Comparison of ENCODE assay signal across 24 cellular contexts in genomic region chr5:78731884-78732283, GRCh38.
DNase-seq lines count a peak whose midpoint lies in the region; ATAC-seq, FAIRE-seq and TF ChIP-seq lines count a peak whose summit lies in the region.
"Had no signal": no experiment of that assay in that cellular context is flagged by ENCODE, and none has a peak within 500 bp of the region (broad histone marks: within the 10 kb centered on the region; RNA-seq: fewer than 3 reads in every experiment).

No MANE protein-coding gene starts in this region.

- POLR2A ChIA-PET in OCI-LY7 (lab: Charles Lee) = interaction anchor here (3.2 to 3.3 kb wide), 2 partner anchors 12 to 25 kb away, joined by 9 to 33 read pairs; no protein-coding TSS in a partner anchor

- peaks cover 89% of the 10 kb centered on the region for H3K4me1 ChIP-seq in OCI-LY7 (ENCODE audit: insufficient read depth, low read length, poor library complexity, severe bottlenecking)
- H3K4me1 ChIP-seq: SJCRH30, suprapubic skin had no signal

- no peaks in the 10 kb centered on the region; the same call in 1 of the 2 replicates for H3K9me3 ChIP-seq in OCI-LY7 (ENCODE audit: low read length)
- H3K9me3 ChIP-seq: SJCRH30, suprapubic skin had no signal

- FAIRE-seq in GM19239 (lab: Jason Lieb, UNC) (peak; percentile 73), endometrium (lab: Jason Lieb, UNC) (peak; percentile 99)
- FAIRE-seq: H54 had no signal

- no peak for TF ChIP-seq CTCF in OCI-LY7 (conservative IDR thresholded peaks at IDR 0.05; ENCODE audit: low read length)

- no peaks in the 10 kb centered on the region for H3K9me2 ChIP-seq in OCI-LY7 (ENCODE audit: insufficient read depth, low read length)

- H3K36me3 ChIP-seq in OCI-LY7 (ENCODE audit: insufficient read depth, low read length) = no peaks in the 10 kb centered on the region; the same call in 1 of the 2 replicates
- H3K36me3 ChIP-seq: SJCRH30, suprapubic skin had no signal

- H4K20me1 ChIP-seq in OCI-LY7 (ENCODE audit: insufficient read depth, low read length) = no peaks in the 10 kb centered on the region

- DNase-seq in GM19239 (ENCODE audit: insufficient read length, low spot score) = no peak
- no peak for DNase-seq in OCI-LY7 (ENCODE audit: low spot score)
- DNase-seq in renal cortical epithelial cell (ENCODE audit: low read depth) = peak; percentile 71
- no peak for DNase-seq in DMS153 treated with DMSO at 0.1 percent for 48 hours (lab: John Stamatoyannopoulos, UW; ENCODE audit: unreplicated experiment)
- DNase-seq in NCI-H748 (lab: John Stamatoyannopoulos, UW; ENCODE audit: unreplicated experiment) = no peak
- DNase-seq in NCI-H146 (lab: John Stamatoyannopoulos, UW) = no peak
- DNase-seq: activated CD4-positive, alpha-beta T cell treated with anti-CD3 and anti-CD28 coated beads, Interleukin-2, amount 10 ng/mL, durations not matched to agents 7 days and 5 days; activated CD8-positive, alpha-beta memory T cell treated with anti-CD3 and anti-CD28 coated beads, Interleukin-2, amount 50 U/mL, for 48 hours; activated gamma-delta T cell; amygdala; cerebellar nuclear complex; effector memory CD8-positive, alpha-beta T cell; foreskin melanocyte; hypothalamus; NCI-H2081; NCI-H524; nephron progenitor cell; SJCRH30; stimulated activated CD8-positive, alpha-beta memory T cell treated with anti-CD3 and anti-CD28 coated beads, Interleukin-4, amount 100 ng/mL, for 48 hours had no signal

- BruUV-seq in OCI-LY7 (replicated peaks; lab: Mats Ljungman, UMichigan) = no TSS peak

- H3K4me2 ChIP-seq in OCI-LY7 (ENCODE audit: low read length) = peak overlapping the region; percentile 49

- peak overlapping the region; percentile 55 for H3K27ac ChIP-seq in OCI-LY7 (ENCODE audit: low read depth, low read length, poor library complexity, severe bottlenecking)
- H3K27ac ChIP-seq: HL-60, SJCRH30, suprapubic skin had no signal

- no peak for ATAC-seq in GM18868 (IDR thresholded peaks at IDR 0.05; ENCODE audit: unreplicated experiment)
- ATAC-seq: effector memory CD8-positive, alpha-beta T cell had no signal

- H3K4me3 ChIP-seq in OCI-LY7 (ENCODE audit: low read depth, low read length, poor library complexity, severe bottlenecking) = no peak overlapping the region
- H3K4me3 ChIP-seq: SJCRH30, suprapubic skin had no signal

- intact Hi-C loops in OCI-LY7 (cut with micrococcal nuclease; ENCODE audit: unreplicated experiment) = no loop called here

- H3K79me2 ChIP-seq in OCI-LY7 (ENCODE audit: insufficient read depth, low read depth, low read length) = no peaks in the 10 kb centered on the region

- CTCF ChIA-PET in OCI-LY7 (lab: Charles Lee; ENCODE audit: unreplicated experiment) = no interaction called here

- H2AFZ ChIP-seq in OCI-LY7 (ENCODE audit: low read length) = peak overlapping the region; percentile 76
